Comparison of ENCODE assay signal across 8 cellular contexts in the genomic region with DNA sequence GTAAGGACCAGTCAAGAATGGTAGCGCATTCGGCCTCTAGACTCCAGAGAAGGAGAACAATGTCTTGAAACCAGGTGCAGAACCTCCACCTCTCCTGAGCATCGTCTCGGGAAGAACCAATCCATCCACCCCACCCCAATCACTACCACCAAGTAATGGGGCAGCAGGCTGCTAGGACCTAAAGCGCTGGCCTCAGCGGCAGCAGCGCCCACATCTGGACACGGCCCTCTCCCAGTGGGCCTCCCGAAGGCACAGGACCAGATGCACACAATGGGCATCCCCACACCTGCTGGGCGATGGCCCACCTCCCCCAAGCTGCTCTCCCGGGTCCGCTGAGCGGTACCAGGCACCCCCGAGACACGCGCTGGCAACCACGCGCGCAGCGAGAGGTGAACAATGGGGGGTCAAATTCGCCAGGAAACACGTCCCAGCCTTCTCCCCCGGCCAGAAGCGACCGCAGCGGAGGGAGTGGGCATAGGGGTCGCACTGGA. TPM values are rescaled to one million over a fixed set of nuclear protein-coding genes. Genes with fewer than 3 reads are reported as not detected.
DNase-seq lines count a peak whose midpoint lies in the region; ATAC-seq and TF ChIP-seq lines count a peak whose summit lies in the region.

No MANE protein-coding gene starts in this region.

- no peaks in the 10 kb centered on the region for H3K9me3 Mint-ChIP-seq in endothelial cell (ENCODE audit: unreplicated experiment)
- no peaks in the 10 kb centered on the region for H3K9me3 Mint-ChIP-seq in activated CD4-positive, alpha-beta T cell treated with anti-CD3 and anti-CD28 coated beads for 36 hours (ENCODE audit: low read depth)

- no peak overlapping the region for H3K4ac ChIP-seq in mesendoderm (ENCODE audit: low read depth, low read length)

- no peak overlapping the region for H3K27ac Mint-ChIP-seq in endothelial cell (ENCODE audit: unreplicated experiment)
- no peak overlapping the region for H3K27ac Mint-ChIP-seq in activated CD4-positive, alpha-beta T cell treated with anti-CD3 and anti-CD28 coated beads for 36 hours

- no peak for TF ChIP-seq POLR2A in transverse colon (IDR thresholded peaks at IDR 0.05)

- CTCF ChIA-PET in activated CD4-positive, alpha-beta T cell treated with anti-CD3 and anti-CD28 coated beads for 36 hours (lab: Charles Lee), result no interaction called here

- no peak overlapping the region for H2BK120ac ChIP-seq in mesendoderm (ENCODE audit: low read depth, low read length)

- H3K23ac ChIP-seq in mesendoderm (ENCODE audit: low read length), result peak overlapping the region; percentile 48

- H4K8ac ChIP-seq in mesendoderm (ENCODE audit: low read depth, low read length), result no peak overlapping the region

- peaks cover 2% of the 10 kb centered on the region for H3K79me2 ChIP-seq in mesendoderm (ENCODE audit: control insufficient read depth, insufficient read depth, low read length)

- H3K4me2 ChIP-seq in mesendoderm (ENCODE audit: low read length), result peak overlapping the region; percentile 82

- no peaks in the 10 kb centered on the region for H3K36me3 ChIP-seq in mesendoderm (ENCODE audit: control insufficient read depth, insufficient read depth, low read length)
- H3K36me3 ChIP-seq in transverse colon, result no peaks in the 10 kb centered on the region

- no peak overlapping the region for H2BK15ac ChIP-seq in mesendoderm (replicated peaks; ENCODE audit: low read depth)

- H3K4me1 ChIP-seq in mesendoderm (ENCODE audit: control insufficient read depth, low read depth, low read length) (peaks cover 1% of the 10 kb centered on the region), transverse colon (peaks cover 0 to 19% (median 13%) of the 10 kb centered on the region in 4 donors)

- peak overlapping the region; percentile 92 for H3K4me3 Mint-ChIP-seq in endothelial cell (ENCODE audit: unreplicated experiment)
- H3K4me3 Mint-ChIP-seq in activated CD4-positive, alpha-beta T cell treated with anti-CD3 and anti-CD28 coated beads for 36 hours, result no peak overlapping the region

- H3K79me1 ChIP-seq in mesendoderm (ENCODE audit: low read length), result no peaks in the 10 kb centered on the region

- H3K18ac ChIP-seq in mesendoderm (ENCODE audit: low read length), result peak overlapping the region; percentile 57

- H3K27ac ChIP-seq in mesendoderm (ENCODE audit: low read depth, low read length) (peak overlapping the region; percentile 39), transverse colon (peak overlapping the region; percentile 65 to 75 (median 74))

- no peak for TF ChIP-seq CTCF in GM12875 (IDR thresholded peaks at IDR 0.05; ENCODE audit: borderline replicate concordance, insufficient read depth, low read depth, low read length)
- no peak for TF ChIP-seq CTCF in endothelial cell (IDR thresholded peaks at IDR 0.05; ENCODE audit: unreplicated experiment)
- TF ChIP-seq CTCF in transverse colon (IDR thresholded peaks at IDR 0.05), result peak in 1 of 5 experiments; percentile 11

- H3K9me3 ChIP-seq in transverse colon, result no peaks in the 10 kb centered on the region

- no peak for TF ChIP-seq EP300 in transverse colon (IDR thresholded peaks at IDR 0.05; ENCODE audit: low read depth)

- peaks cover 38% of the 10 kb centered on the region for H3K4me1 Mint-ChIP-seq in endothelial cell (ENCODE audit: unreplicated experiment)
- H3K4me1 Mint-ChIP-seq in activated CD4-positive, alpha-beta T cell treated with anti-CD3 and anti-CD28 coated beads for 36 hours, result peaks cover 16% of the 10 kb centered on the region

- peaks cover 13% of the 10 kb centered on the region for H3K27me3 Mint-ChIP-seq in endothelial cell (ENCODE audit: unreplicated experiment)
- H3K27me3 Mint-ChIP-seq in activated CD4-positive, alpha-beta T cell treated with anti-CD3 and anti-CD28 coated beads for 36 hours, result peaks cover 40% of the 10 kb centered on the region

- no peak overlapping the region for H2BK5ac ChIP-seq in mesendoderm (ENCODE audit: low read length)

- no peak overlapping the region for H4K5ac ChIP-seq in mesendoderm (ENCODE audit: low read length)

- H3K9ac ChIP-seq in mesendoderm (ENCODE audit: low read length), result peak overlapping the region; percentile 75

- peak overlapping the region; percentile 16 for H3K4me3 ChIP-seq in GM12875 (ENCODE audit: low read depth, low read length)
- peak overlapping the region; percentile 75 for H3K4me3 ChIP-seq in mesendoderm (ENCODE audit: low read length)
- peak overlapping the region; percentile 54 to 86 (median 64) for H3K4me3 ChIP-seq in transverse colon

- in situ Hi-C loops in transverse colon (cut with MboI; ENCODE audit: low pct_ligation_motif_present in 1 of 4, low pct_unique_long_range_greater_than_20kb in 1 of 4, low sequenced_read_pairs in 3 of 4), result no loop called here

- ATAC-seq in activated CD4-positive, alpha-beta T cell treated with anti-CD3 and anti-CD28 coated beads for 36 hours, result no peak

- H3K27me3 ChIP-seq in mesendoderm (ENCODE audit: insufficient read depth, low read length, poor library complexity) (no peaks in the 10 kb centered on the region), transverse colon (peaks cover 34% of the 10 kb centered on the region)

- no CpG with 5 or more reads among the region's 27 CpGs for WGBS in mesendoderm (ENCODE audit: extremely low coverage, insufficient coverage, low lambda C conversion rate)
- 0 to 7% methylated on average over 3 to 15 of the region's 27 CpGs for WGBS in transverse colon (ENCODE audit: low coverage in 1 of 2), 2 donors

- no peak overlapping the region for H2AK5ac ChIP-seq in mesendoderm (ENCODE audit: low read length)

- H3K36me3 Mint-ChIP-seq in endothelial cell (ENCODE audit: low read depth, unreplicated experiment), result no peaks in the 10 kb centered on the region
- H3K36me3 Mint-ChIP-seq in activated CD4-positive, alpha-beta T cell treated with anti-CD3 and anti-CD28 coated beads for 36 hours (ENCODE audit: low read depth), result no peaks in the 10 kb centered on the region

- peak overlapping the region; percentile 85 for H3K56ac ChIP-seq in mesendoderm (ENCODE audit: low read length)

- POLR2A ChIA-PET in activated CD4-positive, alpha-beta T cell treated with anti-CD3 and anti-CD28 coated beads for 36 hours (lab: Charles Lee), result no interaction called here

- intact Hi-C loops in transverse colon (cut with DNase I; ENCODE audit: low total_unique reads), result no loop called here
- intact Hi-C loops in activated CD4-positive, alpha-beta T cell treated with anti-CD3 and anti-CD28 coated beads for 36 hours (cut with DNase I, micrococcal nuclease), result no loop called here

- peak; percentile 68 for DNase-seq in NCI-H748 (lab: John Stamatoyannopoulos, UW; ENCODE audit: unreplicated experiment)
- DNase-seq in endothelial cell (ENCODE audit: low spot score), result peak; percentile 31
- DNase-seq in mesendoderm, result peak; percentile 66
- peak; percentile 8 for DNase-seq in transverse colon
- DNase-seq in NCI-H446 treated with DMSO at 0.1 percent for 48 hours (lab: John Stamatoyannopoulos, UW), result no peak
- no peak for DNase-seq in HPDE6-E6E7 (ENCODE audit: extremely low spot score)
- no peak for DNase-seq in activated CD4-positive, alpha-beta T cell treated with anti-CD3 and anti-CD28 coated beads for 36 hours

RNA-seq across cellular contexts. Expression of gene CTTNBP2, which starts 0.6 kb away (rescaled TPM):
- 24.4 TPM for total RNA-seq in endothelial cell (ENCODE audit: unreplicated experiment)
- polyA plus RNA-seq in mesendoderm (2013, experiment 1 of 2), result 2.3 TPM
- polyA plus RNA-seq in mesendoderm (2013, experiment 2 of 2), result 3.2 TPM
- total RNA-seq in transverse colon, result 1 to 10 TPM; 2.6 to 6.2 (median 4.3) TPM
- not detected for total RNA-seq in activated CD4-positive, alpha-beta T cell treated with anti-CD3 and anti-CD28 coated beads for 36 hours

Comparison
In these comparisons a context has a peak if more than half of its experiments do, and no peak if none do; other contexts are left out.
1. H3K4me3 ChIP-seq: peak in every context shown above with its lines; median percentile 75 in mesendoderm; 64 in transverse colon; 16 in GM12875.
2. DNase-seq: peak in NCI-H748 (single experiment), endothelial cell (single experiment), mesendoderm (single experiment) and transverse colon (single experiment); none in NCI-H446 treated with DMSO at 0.1 percent for 48 hours (single experiment), HPDE6-E6E7 (single experiment) and activated CD4-positive, alpha-beta T cell treated with anti-CD3 and anti-CD28 coated beads for 36 hours (single experiment).